8 cellular contexts compared by ENCODE assay signal in genomic region chr7:155001756-155002410, GRCh38. TPM values are rescaled to one million over a fixed set of nuclear protein-coding genes. Genes with fewer than 3 reads are reported as not detected.
DNase-seq lines count a peak whose midpoint lies in the region; ATAC-seq, FAIRE-seq and TF ChIP-seq lines count a peak whose summit lies in the region.

No MANE protein-coding gene starts in this region.

- in situ Hi-C loops in gastrocnemius medialis (cut with MboI; ENCODE audit: low sequenced_read_pairs in 4 of 4) (loop anchor here in 1 of 4 donors (10.0 kb wide), 1 partner anchor 77 kb away; no protein-coding TSS in a partner anchor), KBM-7 (cut with MboI; ENCODE audit: low pct_unique_long_range_greater_than_20kb, low sequenced_read_pairs) (no loop called here)

- no peak overlapping the region for H3K27ac Mint-ChIP-seq in T-helper 17 cell

- TF ChIP-seq CTCF in foreskin fibroblast (IDR thresholded peaks at IDR 0.05; ENCODE audit: low read depth, low read length): no peak
- TF ChIP-seq CTCF in gastrocnemius medialis (IDR thresholded peaks at IDR 0.05 in 4 of 5, conservative IDR thresholded peaks at IDR 0.05 in 1 of 5): no peak

- intact Hi-C loops in gastrocnemius medialis (cut with DNase I; ENCODE audit: low total_unique reads): loop anchor here (1.0 to 5.0 kb wide), 3 partner anchors 296 to 643 kb away; partner anchors contain the start of genes EN2 and RBM33

- peak; percentile 5 for ATAC-seq in GM18858 (IDR thresholded peaks at IDR 0.05; ENCODE audit: unreplicated experiment)
- ATAC-seq in HG03045 (IDR thresholded peaks at IDR 0.05; ENCODE audit: unreplicated experiment): peak; percentile 7
- ATAC-seq in T-helper 17 cell: no peak
- no peak for ATAC-seq in gastrocnemius medialis

- H3K36me3 Mint-ChIP-seq in T-helper 17 cell (ENCODE audit: low read depth): no peaks in the 10 kb centered on the region

- DNase-seq in AG08396 (ENCODE audit: low spot score) (peak; percentile 28), T-helper 17 cell (no peak), foreskin fibroblast (peak in 1 of 2 donors; percentile 29), gastrocnemius medialis (no peak), urothelium cell line (ENCODE audit: low spot score) (no peak), KBM-7 (no peak)

- H3K27ac ChIP-seq in gastrocnemius medialis: peak overlapping the region; percentile 62 to 87 (median 76)

- H3K4me1 Mint-ChIP-seq in T-helper 17 cell: peaks cover 12% of the 10 kb centered on the region

- peaks cover 17 to 18% of the 10 kb centered on the region in 2 donors for H3K4me1 ChIP-seq in gastrocnemius medialis

- H3K4me3 ChIP-seq in foreskin fibroblast (ENCODE audit: low read depth in 1 of 2, low read length in 2 of 2) (peak overlapping the region; percentile 54 to 60), gastrocnemius medialis (peak overlapping the region; percentile 59 to 78 (median 70))

- H3K27me3 ChIP-seq in gastrocnemius medialis: no peaks in the 10 kb centered on the region

- no peak for TF ChIP-seq POLR2A in gastrocnemius medialis (IDR thresholded peaks at IDR 0.05)

- peak overlapping the region; percentile 91 for H3K4me3 Mint-ChIP-seq in T-helper 17 cell

- FAIRE-seq in urothelium cell line (lab: Jason Lieb, UNC): no peak

- no peaks in the 10 kb centered on the region for H3K27me3 Mint-ChIP-seq in T-helper 17 cell

- H3K9me3 ChIP-seq in T-helper 17 cell (ENCODE audit: control insufficient read depth, low read length, poor library complexity, severe bottlenecking) (no peaks in the 10 kb centered on the region), gastrocnemius medialis (no peaks in the 10 kb centered on the region)

- H3K36me3 ChIP-seq in gastrocnemius medialis: peaks cover 0 to 7% of the 10 kb centered on the region in 2 donors

RNA-seq across cellular contexts. Expression of gene PAXIP1, which starts 1.0 kb away (rescaled TPM):
- total RNA-seq in T-helper 17 cell: 10 to 100 TPM; 10.5 to 10.6 TPM
- 1 to 10 TPM; 6.5 to 9.0 (median 7.7) TPM for total RNA-seq in gastrocnemius medialis

Comparison
In these comparisons a context has a peak if more than half of its experiments do, and no peak if none do; other contexts are left out.
1. ATAC-seq: peak in GM18858 (single experiment) and HG03045 (single experiment); none in T-helper 17 cell (single experiment) and gastrocnemius medialis (0 of 2).